Comparison of ENCODE assay signal across 2 cellular contexts in the genomic region with DNA sequence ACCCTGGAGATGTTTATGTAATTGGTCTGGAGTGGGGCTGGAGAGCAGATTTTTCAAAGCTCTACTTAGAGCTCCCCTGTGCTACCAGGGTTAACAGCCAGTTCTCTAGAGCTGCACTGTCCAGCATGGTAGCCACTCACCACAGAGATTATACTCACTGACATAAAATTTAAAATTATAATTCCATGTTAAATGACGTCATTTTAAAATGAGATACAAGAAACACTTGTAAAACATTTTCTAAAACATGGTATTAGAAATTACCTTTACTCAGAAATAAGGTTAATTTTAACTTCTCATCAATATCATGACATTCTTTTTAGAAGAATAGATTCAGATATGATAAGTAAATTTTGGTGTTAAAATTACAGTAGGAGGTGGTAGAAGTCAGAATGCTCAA.
TF ChIP-seq lines count a peak whose summit lies in the region.

No MANE protein-coding gene starts in this region.

TF ChIP-seq in HEK293, 187 proteins besides CTCF, POLR2A, EP300 and RAD21 (continued from another document):
- TF ChIP-seq, protein P1, sequence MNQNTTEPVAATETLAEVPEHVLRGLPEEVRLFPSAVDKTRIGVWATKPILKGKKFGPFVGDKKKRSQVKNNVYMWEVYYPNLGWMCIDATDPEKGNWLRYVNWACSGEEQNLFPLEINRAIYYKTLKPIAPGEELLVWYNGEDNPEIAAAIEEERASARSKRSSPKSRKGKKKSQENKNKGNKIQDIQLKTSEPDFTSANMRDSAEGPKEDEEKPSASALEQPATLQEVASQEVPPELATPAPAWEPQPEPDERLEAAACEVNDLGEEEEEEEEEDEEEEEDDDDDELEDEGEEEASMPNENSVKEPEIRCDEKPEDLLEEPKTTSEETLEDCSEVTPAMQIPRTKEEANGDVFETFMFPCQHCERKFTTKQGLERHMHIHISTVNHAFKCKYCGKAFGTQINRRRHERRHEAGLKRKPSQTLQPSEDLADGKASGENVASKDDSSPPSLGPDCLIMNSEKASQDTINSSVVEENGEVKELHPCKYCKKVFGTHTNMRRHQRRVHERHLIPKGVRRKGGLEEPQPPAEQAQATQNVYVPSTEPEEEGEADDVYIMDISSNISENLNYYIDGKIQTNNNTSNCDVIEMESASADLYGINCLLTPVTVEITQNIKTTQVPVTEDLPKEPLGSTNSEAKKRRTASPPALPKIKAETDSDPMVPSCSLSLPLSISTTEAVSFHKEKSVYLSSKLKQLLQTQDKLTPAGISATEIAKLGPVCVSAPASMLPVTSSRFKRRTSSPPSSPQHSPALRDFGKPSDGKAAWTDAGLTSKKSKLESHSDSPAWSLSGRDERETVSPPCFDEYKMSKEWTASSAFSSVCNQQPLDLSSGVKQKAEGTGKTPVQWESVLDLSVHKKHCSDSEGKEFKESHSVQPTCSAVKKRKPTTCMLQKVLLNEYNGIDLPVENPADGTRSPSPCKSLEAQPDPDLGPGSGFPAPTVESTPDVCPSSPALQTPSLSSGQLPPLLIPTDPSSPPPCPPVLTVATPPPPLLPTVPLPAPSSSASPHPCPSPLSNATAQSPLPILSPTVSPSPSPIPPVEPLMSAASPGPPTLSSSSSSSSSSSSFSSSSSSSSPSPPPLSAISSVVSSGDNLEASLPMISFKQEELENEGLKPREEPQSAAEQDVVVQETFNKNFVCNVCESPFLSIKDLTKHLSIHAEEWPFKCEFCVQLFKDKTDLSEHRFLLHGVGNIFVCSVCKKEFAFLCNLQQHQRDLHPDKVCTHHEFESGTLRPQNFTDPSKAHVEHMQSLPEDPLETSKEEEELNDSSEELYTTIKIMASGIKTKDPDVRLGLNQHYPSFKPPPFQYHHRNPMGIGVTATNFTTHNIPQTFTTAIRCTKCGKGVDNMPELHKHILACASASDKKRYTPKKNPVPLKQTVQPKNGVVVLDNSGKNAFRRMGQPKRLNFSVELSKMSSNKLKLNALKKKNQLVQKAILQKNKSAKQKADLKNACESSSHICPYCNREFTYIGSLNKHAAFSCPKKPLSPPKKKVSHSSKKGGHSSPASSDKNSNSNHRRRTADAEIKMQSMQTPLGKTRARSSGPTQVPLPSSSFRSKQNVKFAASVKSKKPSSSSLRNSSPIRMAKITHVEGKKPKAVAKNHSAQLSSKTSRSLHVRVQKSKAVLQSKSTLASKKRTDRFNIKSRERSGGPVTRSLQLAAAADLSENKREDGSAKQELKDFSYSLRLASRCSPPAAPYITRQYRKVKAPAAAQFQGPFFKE (tag by site-specific recombination; IDR thresholded peaks at IDR 0.05; ENCODE audit: borderline replicate concordance), result no peak
- TF ChIP-seq, protein P2, sequence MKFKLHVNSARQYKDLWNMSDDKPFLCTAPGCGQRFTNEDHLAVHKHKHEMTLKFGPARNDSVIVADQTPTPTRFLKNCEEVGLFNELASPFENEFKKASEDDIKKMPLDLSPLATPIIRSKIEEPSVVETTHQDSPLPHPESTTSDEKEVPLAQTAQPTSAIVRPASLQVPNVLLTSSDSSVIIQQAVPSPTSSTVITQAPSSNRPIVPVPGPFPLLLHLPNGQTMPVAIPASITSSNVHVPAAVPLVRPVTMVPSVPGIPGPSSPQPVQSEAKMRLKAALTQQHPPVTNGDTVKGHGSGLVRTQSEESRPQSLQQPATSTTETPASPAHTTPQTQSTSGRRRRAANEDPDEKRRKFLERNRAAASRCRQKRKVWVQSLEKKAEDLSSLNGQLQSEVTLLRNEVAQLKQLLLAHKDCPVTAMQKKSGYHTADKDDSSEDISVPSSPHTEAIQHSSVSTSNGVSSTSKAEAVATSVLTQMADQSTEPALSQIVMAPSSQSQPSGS (tag by site-specific recombination; IDR thresholded peaks at IDR 0.05; ENCODE audit: low read depth), result peak; percentile 85
- TF ChIP-seq KLF1 (tag by site-specific recombination; IDR thresholded peaks at IDR 0.05) (no peak), MZF1 (tag by site-specific recombination; IDR thresholded peaks at IDR 0.05; ENCODE audit: borderline replicate concordance) (no peak), ZNF274 (IDR thresholded peaks at IDR 0.05; ENCODE audit: low read length) (no peak), ZNF274 (tag by site-specific recombination; IDR thresholded peaks at IDR 0.05; ENCODE audit: borderline replicate concordance) (no peak), ZNF654 (tag by site-specific recombination; IDR thresholded peaks at IDR 0.05; ENCODE audit: low read depth) (no peak)

TF ChIP-seq in K562, 482 proteins besides CTCF, POLR2A, EP300 and RAD21 (continued from another document):
- TF ChIP-seq, protein P3, sequence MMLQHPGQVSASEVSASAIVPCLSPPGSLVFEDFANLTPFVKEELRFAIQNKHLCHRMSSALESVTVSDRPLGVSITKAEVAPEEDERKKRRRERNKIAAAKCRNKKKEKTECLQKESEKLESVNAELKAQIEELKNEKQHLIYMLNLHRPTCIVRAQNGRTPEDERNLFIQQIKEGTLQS (IDR thresholded peaks at IDR 0.05), result peak; percentile 76
- TF ChIP-seq, protein P3 (CRISPR knock-in tag; conservative IDR thresholded peaks at IDR 0.05), result no peak
